In the genomic region with DNA sequence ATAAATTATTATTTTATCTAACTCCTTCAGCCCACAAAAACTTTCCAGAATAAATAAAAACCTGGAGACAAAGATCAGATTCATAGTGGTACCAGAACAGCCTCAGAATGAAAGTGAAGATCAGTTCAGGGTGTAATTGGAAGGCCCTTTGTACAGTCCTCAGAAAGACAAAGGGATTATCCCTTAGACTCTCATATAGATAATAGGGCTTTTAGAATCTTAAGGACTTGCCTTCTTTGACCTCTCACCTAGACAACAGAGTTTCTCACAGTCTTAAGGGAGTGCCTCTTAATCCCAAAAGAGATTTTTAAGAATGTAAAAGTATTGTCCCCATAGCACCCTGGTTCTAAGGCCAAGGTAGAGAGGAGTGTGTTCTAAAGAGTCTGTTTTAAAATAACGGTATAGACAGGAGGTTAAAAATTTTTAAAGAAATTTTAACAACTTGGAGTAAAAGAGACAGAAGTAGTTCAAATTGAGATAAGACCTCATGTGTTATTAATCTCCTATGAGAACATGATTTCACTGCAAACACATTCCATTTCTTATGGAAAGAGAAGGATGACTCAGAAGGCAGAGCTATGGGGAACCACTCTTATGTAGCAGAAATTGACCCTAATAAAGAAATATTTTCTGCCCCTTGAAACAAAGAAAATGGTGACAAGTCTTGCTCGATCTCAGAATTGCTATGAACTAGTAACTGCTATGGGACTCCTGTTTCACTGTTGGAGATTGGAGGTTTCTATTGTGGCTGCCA, we compare ENCODE assay signal across 16 cellular contexts.
"Had no signal": no experiment of that assay in that cellular context is flagged by ENCODE, and none has a peak within 500 bp of the region (broad histone marks: within the 10 kb centered on the region; RNA-seq: fewer than 3 reads in every experiment).

No MANE protein-coding gene starts in this region.

- H3K36me3 Mint-ChIP-seq: activated naive CD8-positive, alpha-beta T cell treated with anti-CD3 and anti-CD28 coated beads, Interleukin-2, amount 10 ng/mL, durations not matched to agents 7 days and 5 days had no signal

- H3K27ac Mint-ChIP-seq: activated naive CD8-positive, alpha-beta T cell treated with anti-CD3 and anti-CD28 coated beads, Interleukin-2, amount 10 ng/mL, durations not matched to agents 7 days and 5 days had no signal

- ATAC-seq: gastrocnemius medialis; heart right ventricle; right lobe of liver; stimulated activated naive CD8-positive, alpha-beta T cell treated with anti-CD3 and anti-CD28 coated beads, Interleukin-15, amount 100 ng/mL, for 72 hours had no signal

- H3K4me1 ChIP-seq: gastrocnemius medialis, heart right ventricle, right lobe of liver, spleen, upper lobe of left lung had no signal

- H3K27ac ChIP-seq: gastrocnemius medialis, heart right ventricle, ovary, right lobe of liver, spleen, upper lobe of left lung had no signal

- FAIRE-seq: colon, endometrium, islet of Langerhans had no signal

- H3K9me3 ChIP-seq: gastrocnemius medialis, ovary, right lobe of liver, upper lobe of left lung had no signal

- H3K4me3 ChIP-seq: gastrocnemius medialis, heart right ventricle, lung, ovary, right lobe of liver, spleen, upper lobe of left lung had no signal

- DNase-seq: activated naive CD4-positive, alpha-beta T cell; activated naive CD8-positive, alpha-beta T cell treated with anti-CD3 and anti-CD28 coated beads, Interleukin-2, amount 10 ng/mL, durations not matched to agents 7 days and 5 days; anterior cingulate cortex; gastrocnemius medialis; heart right ventricle; midbrain; ovary; right lobe of liver; spleen; stimulated activated naive CD8-positive, alpha-beta T cell treated with anti-CD3 and anti-CD28 coated beads, Interleukin-15, amount 100 ng/mL, for 72 hours; T-helper 9 cell; upper lobe of left lung had no signal

- H3K36me3 ChIP-seq: gastrocnemius medialis, heart right ventricle, ovary, right lobe of liver, spleen, upper lobe of left lung had no signal

- H3K4me1 Mint-ChIP-seq: activated naive CD8-positive, alpha-beta T cell treated with anti-CD3 and anti-CD28 coated beads, Interleukin-2, amount 10 ng/mL, durations not matched to agents 7 days and 5 days; stimulated activated naive CD8-positive, alpha-beta T cell treated with anti-CD3 and anti-CD28 coated beads, Interleukin-15, amount 100 ng/mL, for 72 hours had no signal

- H3K27me3 Mint-ChIP-seq: activated naive CD8-positive, alpha-beta T cell treated with anti-CD3 and anti-CD28 coated beads, Interleukin-2, amount 10 ng/mL, durations not matched to agents 7 days and 5 days; stimulated activated naive CD8-positive, alpha-beta T cell treated with anti-CD3 and anti-CD28 coated beads, Interleukin-15, amount 100 ng/mL, for 72 hours had no signal

- H3K27me3 ChIP-seq: gastrocnemius medialis, heart right ventricle, ovary, right lobe of liver, spleen, upper lobe of left lung had no signal

- H3K4me3 Mint-ChIP-seq: activated naive CD8-positive, alpha-beta T cell treated with anti-CD3 and anti-CD28 coated beads, Interleukin-2, amount 10 ng/mL, durations not matched to agents 7 days and 5 days; stimulated activated naive CD8-positive, alpha-beta T cell treated with anti-CD3 and anti-CD28 coated beads, Interleukin-15, amount 100 ng/mL, for 72 hours had no signal
